In genomic region chr14:81221579-81222102, GRCh38 we compare ENCODE assay signal across 8 cellular contexts. TPM values are rescaled to one million over a fixed set of nuclear protein-coding genes. Genes with fewer than 3 reads are reported as not detected.
DNase-seq lines count a peak whose midpoint lies in the region; ATAC-seq, FAIRE-seq and TF ChIP-seq lines count a peak whose summit lies in the region.

No MANE protein-coding gene starts in this region.

- no peak for DNase-seq in GM19239 (ENCODE audit: insufficient read length, low spot score)
- no peak for DNase-seq in PC-3
- DNase-seq in ecto neural progenitor cell (ENCODE audit: low spot score), result no peak
- no peak for DNase-seq in effector CD4-positive, alpha-beta T cell
- no peak for DNase-seq in putamen (ENCODE audit: low spot score)

- no peaks in the 10 kb centered on the region for H4K20me1 ChIP-seq in PC-3 (ENCODE audit: low read length)

- H3K36me3 ChIP-seq in PC-3 (ENCODE audit: low read depth, low read length), result no peaks in the 10 kb centered on the region
- H3K36me3 ChIP-seq in endocrine pancreas (ENCODE audit: control insufficient read depth, insufficient read depth, low read length), result no peaks in the 10 kb centered on the region
- peaks cover 1% of the 10 kb centered on the region for H3K36me3 ChIP-seq in neuron (ENCODE audit: insufficient read depth, low read length)

- H3K4me3 ChIP-seq in PC-3 (ENCODE audit: low read length) (peak overlapping the region; percentile 68), endocrine pancreas (ENCODE audit: control insufficient read depth, insufficient read depth, low read length) (peak overlapping the region; percentile 88), neuron (ENCODE audit: low read length) (peak overlapping the region; percentile 67)

- no peaks in the 10 kb centered on the region for H3K9me2 ChIP-seq in PC-3 (replicated peaks; ENCODE audit: low read length)

- no peaks in the 10 kb centered on the region for H3K9me3 ChIP-seq in PC-3 (ENCODE audit: low read length)
- H3K9me3 ChIP-seq in endocrine pancreas (ENCODE audit: control insufficient read depth, low read length), result no peaks in the 10 kb centered on the region
- H3K9me3 ChIP-seq in neuron (ENCODE audit: low read length), result no peaks in the 10 kb centered on the region

- H2AFZ ChIP-seq in PC-3 (ENCODE audit: low read length), result peak overlapping the region; percentile 98
- peak overlapping the region; percentile 75 for H2AFZ ChIP-seq in neuron (ENCODE audit: low read depth, low read length)

- no TSS peak for BruUV-seq in PC-3 (replicated peaks; lab: Mats Ljungman, UMichigan)

- FAIRE-seq in GM19239 (lab: Jason Lieb, UNC), result peak; percentile 83

- CTCF ChIA-PET in PC-3 (lab: Charles Lee), result no interaction called here

- no peaks in the 10 kb centered on the region for H3K27me3 ChIP-seq in PC-3 (ENCODE audit: low read length)
- no peaks in the 10 kb centered on the region for H3K27me3 ChIP-seq in endocrine pancreas (ENCODE audit: control insufficient read depth, insufficient read depth, low read length)
- H3K27me3 ChIP-seq in neuron (ENCODE audit: insufficient read depth, low read length), result no peaks in the 10 kb centered on the region

- peak overlapping the region; percentile 95 for H3K4me2 ChIP-seq in PC-3 (ENCODE audit: low read length)

- peaks cover 37% of the 10 kb centered on the region for H3K79me2 ChIP-seq in PC-3 (ENCODE audit: low read length)

- intact Hi-C loops in PC-3 (cut with micrococcal nuclease), result no loop called here

- POLR2A ChIA-PET in PC-3 (lab: Charles Lee; ENCODE audit: unreplicated experiment), result interaction anchor here (0.8 kb wide), 1 partner anchor 119 kb away, joined by 15 read pairs; no protein-coding TSS in a partner anchor

- H3K4me1 ChIP-seq in PC-3 (ENCODE audit: insufficient read depth, low read length) (peaks cover 23% of the 10 kb centered on the region), endocrine pancreas (ENCODE audit: control insufficient read depth, insufficient read depth, low read length) (peaks cover 24% of the 10 kb centered on the region), neuron (ENCODE audit: insufficient read depth, low read length) (peaks cover 25% of the 10 kb centered on the region)

- H3K9ac ChIP-seq in PC-3 (ENCODE audit: low read length) (peak overlapping the region; percentile 87), endocrine pancreas (ENCODE audit: control insufficient read depth, insufficient read depth, low read length) (peak overlapping the region; percentile 75)

- no peak for ATAC-seq in PC-3
- ATAC-seq in HG02759 (IDR thresholded peaks at IDR 0.05; ENCODE audit: unreplicated experiment), result no peak

- H3F3A ChIP-seq in PC-3 (ENCODE audit: low read length, unreplicated experiment), result peaks cover 5% of the 10 kb centered on the region

- peak overlapping the region; percentile 97 for H3K27ac ChIP-seq in PC-3 (ENCODE audit: low read length)

- TF ChIP-seq CTCF in PC-3 (conservative IDR thresholded peaks at IDR 0.05; ENCODE audit: low read depth, low read length), result no peak

RNA-seq across cellular contexts. Expression of gene GTF2A1, which starts 0.9 kb away (rescaled TPM):
- 20.7 and 24.4 TPM in 2 replicates for total RNA-seq in PC-3 (2014; rRNA removed)
